In the genomic region with DNA sequence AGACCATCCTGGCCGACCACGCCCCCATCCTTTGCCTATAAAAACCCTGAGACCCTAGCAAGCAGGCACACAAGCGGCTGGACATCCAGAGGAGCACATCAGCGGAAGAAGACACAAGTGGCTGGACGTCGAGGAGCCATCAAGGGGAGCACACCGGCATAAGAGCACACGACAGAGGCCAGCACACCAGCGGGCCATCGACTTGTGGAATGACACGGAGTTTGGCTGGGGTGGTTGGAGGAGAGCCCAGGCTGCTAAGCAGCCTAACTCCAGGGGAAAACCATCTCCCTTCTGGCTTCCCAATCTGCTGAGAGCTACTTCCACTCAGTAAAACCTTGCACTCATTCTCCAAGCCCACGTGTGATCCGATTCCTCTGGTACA, we compare ENCODE assay signal across 18 cellular contexts.
"Had no signal": no experiment of that assay in that cellular context is flagged by ENCODE, and none has a peak within 500 bp of the region (broad histone marks: within the 10 kb centered on the region; RNA-seq: fewer than 3 reads in every experiment).

No MANE protein-coding gene starts in this region.

- H3K27me3 Mint-ChIP-seq: activated naive CD4-positive, alpha-beta T cell treated with anti-CD3 and anti-CD28 coated beads, Interleukin-2, amount 50 U/mL, for 24 hours; brain had no signal

- H3K4me1 ChIP-seq: prostate gland, thyroid gland had no signal

- H3K9me3 ChIP-seq: prostate gland, thyroid gland had no signal

- H3K9me3 Mint-ChIP-seq: activated naive CD4-positive, alpha-beta T cell treated with anti-CD3 and anti-CD28 coated beads, Interleukin-2, amount 50 U/mL, for 24 hours; brain; mesothelial cell of epicardium; naive thymus-derived CD8-positive, alpha-beta T cell had no signal

- H3K36me3 Mint-ChIP-seq: activated naive CD4-positive, alpha-beta T cell treated with anti-CD3 and anti-CD28 coated beads, Interleukin-2, amount 50 U/mL, for 24 hours; brain; mesothelial cell of epicardium; naive thymus-derived CD8-positive, alpha-beta T cell had no signal

- H3K27ac ChIP-seq: coronary artery, epithelial cell of prostate, prostate gland, thyroid gland, WERI-Rb-1 had no signal

- H3K4me3 ChIP-seq: coronary artery, prostate gland, thyroid gland had no signal

- H3K36me3 ChIP-seq: prostate gland, thyroid gland, WERI-Rb-1 had no signal

- H3K4me1 Mint-ChIP-seq: activated naive CD4-positive, alpha-beta T cell treated with anti-CD3 and anti-CD28 coated beads, Interleukin-2, amount 50 U/mL, for 24 hours; naive thymus-derived CD8-positive, alpha-beta T cell had no signal

- DNase-seq: activated CD4-positive, alpha-beta T cell treated with anti-CD3 and anti-CD28 coated beads for 1 hour; activated gamma-delta T cell treated with Interleukin-2 at 50 U/mL for 16 hours; activated T-cell treated with anti-CD3 and anti-CD28 coated beads, Interleukin-2, amount 50 U/mL, for 1 hour; aorta; central memory CD4-positive, alpha-beta T cell; foreskin fibroblast; naive thymus-derived CD8-positive, alpha-beta T cell; stimulated activated CD4-positive, alpha-beta T cell treated with anti-CD3 and anti-CD28 coated beads, Interleukin-4, amount 100 ng/mL, for 24 hours; stimulated activated naive CD4-positive, alpha-beta T cell treated with Interleukin-2 at 50 U/mL for 16 hours; thyroid gland had no signal

- H3K4me3 Mint-ChIP-seq: activated naive CD4-positive, alpha-beta T cell treated with anti-CD3 and anti-CD28 coated beads, Interleukin-2, amount 50 U/mL, for 24 hours; brain; mesothelial cell of epicardium; naive thymus-derived CD8-positive, alpha-beta T cell had no signal

- ATAC-seq: left lobe of liver; naive thymus-derived CD8-positive, alpha-beta T cell had no signal

- H3K27ac Mint-ChIP-seq: activated naive CD4-positive, alpha-beta T cell treated with anti-CD3 and anti-CD28 coated beads, Interleukin-2, amount 50 U/mL, for 24 hours; mesothelial cell of epicardium had no signal

- H3K27me3 ChIP-seq: thyroid gland had no signal
